In genomic region chr6:51396583-51396982, GRCh38 we compare ENCODE assay signal across 20 cellular contexts.
DNase-seq lines count a peak whose midpoint lies in the region; ATAC-seq and TF ChIP-seq lines count a peak whose summit lies in the region.
"Had no signal": no experiment of that assay in that cellular context is flagged by ENCODE, and none has a peak within 500 bp of the region (broad histone marks: within the 10 kb centered on the region; RNA-seq: fewer than 3 reads in every experiment).

No MANE protein-coding gene starts in this region.

- H3K27me3 ChIP-seq in spleen (replicated peaks in 1 of 7) = no peaks in the 10 kb centered on the region
- H3K27me3 ChIP-seq: neutrophil, uterus had no signal

- TF ChIP-seq POLR2A in spleen (IDR thresholded peaks at IDR 0.05) = no peak

- H3K36me3 ChIP-seq in spleen = no peaks in the 10 kb centered on the region
- H3K36me3 ChIP-seq: neutrophil, uterus had no signal

- no peaks in the 10 kb centered on the region for H3K4me1 ChIP-seq in spleen
- H3K4me1 ChIP-seq: uterus had no signal

- no peak overlapping the region for H3K27ac ChIP-seq in spleen
- H3K27ac ChIP-seq: GM23248, neutrophil, uterus had no signal

- TF ChIP-seq CTCF in spleen (IDR thresholded peaks at IDR 0.05 in 8 of 11, conservative IDR thresholded peaks at IDR 0.05 in 3 of 11) = no peak

- H3K4me3 ChIP-seq in spleen = no peak overlapping the region
- H3K4me3 ChIP-seq: GM23248, uterus had no signal

- ATAC-seq in GM18873 (IDR thresholded peaks at IDR 0.05; ENCODE audit: low FRiP score, unreplicated experiment) (peak; percentile 66), GM21619 (IDR thresholded peaks at IDR 0.05; ENCODE audit: unreplicated experiment) (peak; percentile 68), HG03097 (IDR thresholded peaks at IDR 0.05; ENCODE audit: low FRiP score, unreplicated experiment) (peak; percentile 82), HG03571 (IDR thresholded peaks at IDR 0.05; ENCODE audit: unreplicated experiment) (peak; percentile 64), GM21723 (IDR thresholded peaks at IDR 0.05; ENCODE audit: unreplicated experiment) (no peak)
- ATAC-seq: activated CD4-positive, alpha-beta T cell treated with anti-CD3 and anti-CD28 coated beads for 36 hours; stimulated activated memory B cell treated with anti-CD40 and anti-IgM and Interleukin-4, amounts not matched to agents 10 μg/mL and 1 μg/mL and 100 μg/mL, for 72 hours had no signal

- no peak for DNase-seq in pons (ENCODE audit: low spot score)
- no peak for DNase-seq in NCI-H2196 (lab: John Stamatoyannopoulos, UW; ENCODE audit: unreplicated experiment)
- no peak for DNase-seq in spleen
- DNase-seq: activated CD4-positive, alpha-beta T cell treated with anti-CD3 and anti-CD28 coated beads for 36 hours; aorta; caudate nucleus; dermis blood vessel endothelial cell; GM23248; HFFc6; NCI-H1105 treated with DMSO at 0.1 percent for 48 hours; NCI-H2081 treated with DMSO at 0.1 percent for 48 hours; stimulated activated CD4-positive, alpha-beta T cell treated with anti-CD3 and anti-CD28 coated beads, Interleukin-2, amount 100 ng/mL, for 24 hours; uterus had no signal

- no peaks in the 10 kb centered on the region for H3K9me3 ChIP-seq in spleen
- H3K9me3 ChIP-seq: neutrophil, uterus had no signal

- intact Hi-C loops in spleen (cut with DNase I; ENCODE audit: low total_unique reads) = no loop called here
